ENCODE assay signal across 1 cellular context in genomic region chr9:137049544-137050449, GRCh38.
TF ChIP-seq lines count a peak whose summit lies in the region.

No MANE protein-coding gene starts in this region.

TF ChIP-seq in GM23338, 12 proteins besides CTCF, POLR2A, EP300 and RAD21 (continued from another document):
- TF ChIP-seq REST (IDR thresholded peaks at IDR 0.05; ENCODE audit: unreplicated experiment) (no peak), ZNF114 (CRISPR knock-in tag; IDR thresholded peaks at IDR 0.05) (no peak), JUNB (IDR thresholded peaks at IDR 0.05; ENCODE audit: unreplicated experiment) (no peak), STAT1 (IDR thresholded peaks at IDR 0.05; ENCODE audit: unreplicated experiment) (no peak)
